ENCODE assay signal across 8 cellular contexts in the genomic region with DNA sequence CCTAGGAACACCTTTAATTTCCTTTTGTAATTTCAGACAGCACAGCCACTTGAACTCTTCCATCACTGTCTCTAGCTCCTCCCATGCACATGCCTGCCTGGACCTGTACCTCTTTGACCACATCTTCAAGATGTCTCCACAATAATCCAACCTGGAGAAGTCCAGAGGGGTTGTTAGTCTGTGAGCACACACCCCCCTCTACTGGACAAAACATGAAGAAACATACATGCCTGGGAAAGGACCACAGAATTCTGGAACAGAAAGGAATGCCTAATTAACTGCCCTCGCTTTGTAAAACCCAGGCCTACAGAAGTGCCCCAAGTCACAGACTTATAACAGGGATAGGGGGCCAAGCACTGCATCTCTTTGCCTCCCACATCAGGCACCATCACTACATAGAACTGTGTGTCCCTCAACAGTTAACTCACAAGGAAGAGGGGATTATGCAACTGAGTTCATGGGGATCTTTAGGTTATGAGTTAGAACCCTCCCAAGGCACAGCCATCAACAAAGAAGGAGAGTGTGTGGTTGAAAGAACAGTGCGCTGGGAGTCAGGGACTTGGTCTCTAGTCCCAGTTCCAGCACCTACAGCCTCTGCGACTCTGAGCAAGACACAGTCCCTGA.
DNase-seq lines count a peak whose midpoint lies in the region; ATAC-seq and TF ChIP-seq lines count a peak whose summit lies in the region.

No MANE protein-coding gene starts in this region.

- TF ChIP-seq CTCF in GM12872 (IDR thresholded peaks at IDR 0.05; ENCODE audit: insufficient read depth, low read depth, low read length): peak; percentile 64
- peak; percentile 80 to 85 for TF ChIP-seq CTCF in brain (conservative IDR thresholded peaks at IDR 0.05)

- ATAC-seq in left lobe of liver (peak; percentile 66), GM21723 (IDR thresholded peaks at IDR 0.05; ENCODE audit: unreplicated experiment) (no peak), GM19328 (IDR thresholded peaks at IDR 0.05; ENCODE audit: unreplicated experiment) (no peak)

- peaks cover 0 to 3% (median 0%) of the 10 kb centered on the region in 5 experiments for H3K9me3 Mint-ChIP-seq in brain

- peaks cover 26% of the 10 kb centered on the region for H3K4me1 Mint-ChIP-seq in brain

- peak overlapping the region in 3 of 5 experiments; percentile 6 to 34 (median 27) for H3K27ac Mint-ChIP-seq in brain

- no peaks in the 10 kb centered on the region for H3K36me3 Mint-ChIP-seq in brain

- H3K4me3 Mint-ChIP-seq in brain: no peak overlapping the region

- peaks cover 12% of the 10 kb centered on the region for H3K27me3 Mint-ChIP-seq in brain

- peak; percentile 66 for DNase-seq in AG08396 (ENCODE audit: low spot score)
- peak; percentile 55 to 84 for DNase-seq in NCI-H524 (lab: John Stamatoyannopoulos, UW)
- no peak for DNase-seq in left lobe of liver (ENCODE audit: low spot score)
- DNase-seq in GM19238 (ENCODE audit: insufficient read length, low spot score): no peak

Comparison
In these comparisons a context has a peak if more than half of its experiments do, and no peak if none do; other contexts are left out.
1. DNase-seq: peak in AG08396 (single experiment) and NCI-H524 (2 of 2); none in left lobe of liver (single experiment) and GM19238 (single experiment).